In the genomic region with DNA sequence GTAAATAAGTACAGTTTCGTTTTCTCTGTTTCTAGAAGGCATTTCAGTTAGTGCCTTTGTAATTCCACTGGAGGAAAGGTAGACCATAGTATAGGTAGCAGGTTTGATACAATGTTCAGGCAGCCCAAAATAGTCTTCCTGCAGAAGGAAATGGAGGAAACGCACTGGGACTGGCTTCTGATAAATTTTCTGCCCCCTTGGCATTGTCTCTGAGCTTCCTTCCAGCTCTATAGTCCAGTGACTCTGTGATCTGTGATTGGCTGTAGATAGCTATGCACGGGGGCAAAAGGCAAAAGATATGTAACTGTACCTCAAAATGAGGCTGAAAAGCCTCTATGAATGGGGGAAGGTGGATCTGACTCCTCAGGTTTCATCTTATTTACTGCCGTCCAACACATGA, we compare ENCODE assay signal across 23 cellular contexts.
"Had no signal": no experiment of that assay in that cellular context is flagged by ENCODE, and none has a peak within 500 bp of the region (broad histone marks: within the 10 kb centered on the region; RNA-seq: fewer than 3 reads in every experiment).

No MANE protein-coding gene starts in this region.

- H3K4me3 ChIP-seq: coronary artery, hepatocyte, lung, psoas muscle, spleen, tibial artery, upper lobe of right lung, vagina had no signal

- H3K4me1 ChIP-seq: foreskin keratinocyte, psoas muscle, upper lobe of right lung, vagina had no signal

- H3K36me3 ChIP-seq: neutrophil, tibial artery, upper lobe of right lung, vagina had no signal

- H3K4me2 ChIP-seq: hepatocyte had no signal

- H3K27ac ChIP-seq: coronary artery, foreskin keratinocyte, hepatocyte, neutrophil, psoas muscle, tibial artery, upper lobe of right lung, vagina had no signal

- H2AFZ ChIP-seq: hepatocyte had no signal

- DNase-seq: effector memory CD4-positive, alpha-beta T cell; erythroblast; foreskin keratinocyte; kidney; left cardiac atrium; left ventricle myocardium superior; naive thymus-derived CD4-positive, alpha-beta T cell; nephron progenitor cell; psoas muscle; retina; spleen; stimulated activated CD4-positive, alpha-beta T cell treated with anti-CD3 and anti-CD28 coated beads, Interleukin-15, amount 100 ng/mL, for 24 hours; stimulated activated CD4-positive, alpha-beta T cell treated with anti-CD3 and anti-CD28 coated beads, Interleukin-1b, Interleukin-23, amount 100 ng/mL, for 48 hours; stimulated activated CD4-positive, alpha-beta T cell treated with anti-CD3 and anti-CD28 coated beads, Interleukin-4, amount 100 ng/mL, for 24 hours; tibial artery; upper lobe of right lung had no signal

- H3K27me3 ChIP-seq: foreskin keratinocyte, hepatocyte, spleen, tibial artery, upper lobe of right lung, vagina had no signal

- H3K9me3 ChIP-seq: neutrophil, psoas muscle, spleen, tibial artery, upper lobe of right lung, vagina had no signal

- ATAC-seq: foreskin keratinocyte; left cardiac atrium; left ventricle myocardium superior; naive thymus-derived CD4-positive, alpha-beta T cell; psoas muscle; sciatic nerve; stimulated activated memory B cell treated with anti-CD40 and anti-IgM and Interleukin-4, amounts not matched to agents 10 μg/mL and 1 μg/mL and 100 μg/mL, for 72 hours; upper lobe of right lung had no signal
